ENCODE assay signal across 20 cellular contexts in the genomic region with DNA sequence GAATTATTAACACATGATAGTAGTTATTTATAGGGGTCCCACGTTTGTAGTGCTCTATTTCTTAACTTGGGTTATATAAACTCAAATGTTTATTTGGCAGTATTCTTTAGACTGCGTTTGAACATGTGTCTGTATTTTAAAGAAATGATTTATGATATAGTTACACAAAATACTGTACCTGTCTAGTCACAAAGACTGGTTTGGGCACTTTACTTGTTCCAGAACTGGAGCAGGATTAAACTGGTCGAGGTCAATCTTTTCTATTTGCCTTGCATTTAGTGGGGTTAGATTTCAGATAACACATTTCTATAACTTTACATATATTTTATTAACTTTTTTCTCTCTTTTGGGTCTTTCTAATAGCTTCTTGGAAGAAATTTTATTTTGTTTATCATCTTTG. TPM values are rescaled to one million over a fixed set of nuclear protein-coding genes. Genes with fewer than 3 reads are reported as not detected.
A peak's percentile ranks its signal among the peaks of the same experiment; 100 is the strongest.
DNase-seq lines count a peak whose midpoint lies in the region; ATAC-seq, FAIRE-seq and TF ChIP-seq lines count a peak whose summit lies in the region.
"Had no signal": no experiment of that assay in that cellular context is flagged by ENCODE, and none has a peak within 500 bp of the region (broad histone marks: within the 10 kb centered on the region; RNA-seq: fewer than 3 reads in every experiment).

No MANE protein-coding gene starts in this region.

- no TSS peak for BruUV-seq in MCF 10A (replicated peaks; lab: Mats Ljungman, UMichigan)

- no peaks in the 10 kb centered on the region for H3K9me3 ChIP-seq in prostate gland

- no peaks in the 10 kb centered on the region for H3K27me3 Mint-ChIP-seq in MCF 10A (ENCODE audit: insufficient read depth, unreplicated experiment)
- H3K27me3 Mint-ChIP-seq in activated T-helper 17 cell treated with anti-CD3 and anti-CD28 coated beads, Interleukin-2, amount 50 U/mL, for 72 hours: no peaks in the 10 kb centered on the region
- H3K27me3 Mint-ChIP-seq: B cell; CD4-positive, CD25-positive, alpha-beta regulatory T cell; CD8-positive, alpha-beta memory T cell had no signal

- no peaks in the 10 kb centered on the region for H3K36me3 ChIP-seq in prostate gland

- H3K4me3 Mint-ChIP-seq in MCF 10A (ENCODE audit: unreplicated experiment): no peak overlapping the region
- no peak overlapping the region for H3K4me3 Mint-ChIP-seq in activated T-helper 17 cell treated with anti-CD3 and anti-CD28 coated beads, Interleukin-2, amount 50 U/mL, for 72 hours
- H3K4me3 Mint-ChIP-seq: B cell; CD4-positive, CD25-positive, alpha-beta regulatory T cell; CD8-positive, alpha-beta memory T cell; H9 had no signal

- no peak for FAIRE-seq in GM19239 (lab: Jason Lieb, UNC)
- FAIRE-seq: GM12878, H1, HepG2 had no signal

- H3K27me3 ChIP-seq in prostate gland (replicated peaks; ENCODE audit: insufficient read depth): no peaks in the 10 kb centered on the region
- H3K27me3 ChIP-seq: BLaER1 treated with 17β-estradiol and CSF1 and Interleukin-3, amounts not matched to agents 10 nM and 100 nM had no signal

- WGBS in prostate gland: 33% methylated on average over 3 of the region's 3 CpGs

- POLR2A ChIA-PET in MCF 10A (lab: Yijun Ruan, JAX): no interaction called here

- H3K4me1 ChIP-seq in prostate gland (replicated peaks): no peaks in the 10 kb centered on the region

- H3K4me3 ChIP-seq in prostate gland: no peak overlapping the region
- H3K4me3 ChIP-seq: BLaER1 treated with 17β-estradiol and CSF1 and Interleukin-3, amounts not matched to agents 10 nM and 100 nM; GM12878 had no signal

- peak; percentile 72 for ATAC-seq in esophagus mucosa
- no peak for ATAC-seq in activated T-helper 17 cell treated with anti-CD3 and anti-CD28 coated beads, Interleukin-2, amount 50 U/mL, for 72 hours (replicated peaks)
- ATAC-seq: GM12878, HepG2 had no signal

- no peak for TF ChIP-seq POLR2A in prostate gland (IDR thresholded peaks at IDR 0.05)

- TF ChIP-seq CTCF in MCF 10A (IDR thresholded peaks at IDR 0.05; ENCODE audit: unreplicated experiment) (no peak), prostate gland (IDR thresholded peaks at IDR 0.05) (no peak)

- peak overlapping the region in 1 of 2 donors; percentile 41 for H3K27ac ChIP-seq in prostate gland
- H3K27ac ChIP-seq: BLaER1 treated with 17β-estradiol and CSF1 and Interleukin-3, amounts not matched to agents 10 nM and 100 nM had no signal

- in situ Hi-C loops in T47D (cut with HindIII; ENCODE audit: low pct_unique_long_range_greater_than_20kb, low sequenced_read_pairs): no loop called here

- H3K9me3 Mint-ChIP-seq in MCF 10A (ENCODE audit: unreplicated experiment): no peaks in the 10 kb centered on the region
- H3K9me3 Mint-ChIP-seq in activated T-helper 17 cell treated with anti-CD3 and anti-CD28 coated beads, Interleukin-2, amount 50 U/mL, for 72 hours: no peaks in the 10 kb centered on the region
- H3K9me3 Mint-ChIP-seq: CD8-positive, alpha-beta memory T cell had no signal

- peaks cover 71% of the 10 kb centered on the region for H3K36me3 Mint-ChIP-seq in MCF 10A (ENCODE audit: insufficient read depth, unreplicated experiment)
- H3K36me3 Mint-ChIP-seq in activated T-helper 17 cell treated with anti-CD3 and anti-CD28 coated beads, Interleukin-2, amount 50 U/mL, for 72 hours (ENCODE audit: low read depth): peaks cover 78% of the 10 kb centered on the region

- H3K4me1 Mint-ChIP-seq in MCF 10A (ENCODE audit: insufficient read depth, unreplicated experiment): no peaks in the 10 kb centered on the region
- no peaks in the 10 kb centered on the region for H3K4me1 Mint-ChIP-seq in activated T-helper 17 cell treated with anti-CD3 and anti-CD28 coated beads, Interleukin-2, amount 50 U/mL, for 72 hours
- H3K4me1 Mint-ChIP-seq: B cell; CD4-positive, CD25-positive, alpha-beta regulatory T cell; CD8-positive, alpha-beta memory T cell; H9 had no signal

- peak; percentile 41 to 80 for DNase-seq in T47D (ENCODE audit: low read depth in 1 of 2, low spot score in 1 of 2)
- DNase-seq in MCF 10A (ENCODE audit: unreplicated experiment): no peak
- DNase-seq in prostate gland (ENCODE audit: low spot score): peak; percentile 39
- no peak for DNase-seq in stimulated activated CD4-positive, alpha-beta T cell treated with anti-CD3 and anti-CD28 coated beads, Interleukin-1b, Interleukin-23, amount 100 ng/mL, for 48 hours
- DNase-seq in GM19239 (ENCODE audit: insufficient read length, low spot score): no peak
- DNase-seq: CD4-positive, CD25-positive, alpha-beta regulatory T cell; CD8-positive, alpha-beta memory T cell; COR-L47; DMS 273 treated with DMSO at 0.1 percent for 48 hours; DMS53; DND-41; EL; H9 had no signal

- CTCF ChIA-PET in MCF 10A (lab: Yijun Ruan, JAX): no interaction called here

- H3K27ac Mint-ChIP-seq in MCF 10A (ENCODE audit: low read depth, unreplicated experiment): no peak overlapping the region
- H3K27ac Mint-ChIP-seq in activated T-helper 17 cell treated with anti-CD3 and anti-CD28 coated beads, Interleukin-2, amount 50 U/mL, for 72 hours: no peak overlapping the region
- H3K27ac Mint-ChIP-seq: B cell had no signal

- intact Hi-C loops in MCF 10A (cut with micrococcal nuclease): no loop called here
- intact Hi-C loops in prostate gland (cut with DNase I): no loop called here

RNA-seq across cellular contexts. Expression of a gene that starts 39.5 kb away (rescaled TPM):
- total RNA-seq in MCF 10A (2022) (26.8 and 31.4 TPM in 2 replicates), esophagus mucosa (17.4 TPM), prostate gland (10 to 100 TPM; 41.6 to 91.4 TPM)
- 10 to 100 TPM; 24.9 to 44.7 TPM for total RNA-seq in activated T-helper 17 cell treated with anti-CD3 and anti-CD28 coated beads, Interleukin-2, amount 50 U/mL, for 72 hours

RNA-seq across cellular contexts. Expression of a gene that starts 41.2 kb away (rescaled TPM):
- 43.9 and 47.0 TPM in 2 replicates for total RNA-seq in MCF 10A (2022)
- total RNA-seq in esophagus mucosa: 28.8 TPM
- 10 to 100 TPM; 39.4 to 55.2 TPM for total RNA-seq in prostate gland
- total RNA-seq in activated T-helper 17 cell treated with anti-CD3 and anti-CD28 coated beads, Interleukin-2, amount 50 U/mL, for 72 hours: 10 to 100 TPM; 40.0 to 77.6 TPM

RNA-seq across cellular contexts. Expression of a gene that starts 52.0 kb away (rescaled TPM):
- 8.2 TPM in 2 replicates for total RNA-seq in MCF 10A (2022)
- total RNA-seq in esophagus mucosa: 7.1 TPM
- total RNA-seq in prostate gland: 10 to 100 TPM in 1 of 2 donors, 1 to 10 TPM in 1; 8.9 to 14.5 TPM
- total RNA-seq in activated T-helper 17 cell treated with anti-CD3 and anti-CD28 coated beads, Interleukin-2, amount 50 U/mL, for 72 hours: 1 to 10 TPM; 2.9 to 3.3 TPM

RNA-seq across cellular contexts. Expression of a gene that starts 52.2 kb away (rescaled TPM):
- total RNA-seq in MCF 10A (2022) (24.5 and 27.5 TPM in 2 replicates), esophagus mucosa (18.2 TPM), prostate gland (10 to 100 TPM; 32.7 to 39.6 TPM)
- 10 to 100 TPM; 30.7 to 31.4 TPM for total RNA-seq in activated T-helper 17 cell treated with anti-CD3 and anti-CD28 coated beads, Interleukin-2, amount 50 U/mL, for 72 hours

Comparison
In these comparisons a context has a peak if more than half of its experiments do, and no peak if none do; other contexts are left out.
1. DNase-seq: peak in T47D (2 of 2) and prostate gland (single experiment); none in MCF 10A (single experiment), stimulated activated CD4-positive, alpha-beta T cell treated with anti-CD3 and anti-CD28 coated beads, Interleukin-1b, Interleukin-23, amount 100 ng/mL, for 48 hours (single experiment) and GM19239 (single experiment).